Comparison of ENCODE assay signal across 22 cellular contexts in the genomic region with DNA sequence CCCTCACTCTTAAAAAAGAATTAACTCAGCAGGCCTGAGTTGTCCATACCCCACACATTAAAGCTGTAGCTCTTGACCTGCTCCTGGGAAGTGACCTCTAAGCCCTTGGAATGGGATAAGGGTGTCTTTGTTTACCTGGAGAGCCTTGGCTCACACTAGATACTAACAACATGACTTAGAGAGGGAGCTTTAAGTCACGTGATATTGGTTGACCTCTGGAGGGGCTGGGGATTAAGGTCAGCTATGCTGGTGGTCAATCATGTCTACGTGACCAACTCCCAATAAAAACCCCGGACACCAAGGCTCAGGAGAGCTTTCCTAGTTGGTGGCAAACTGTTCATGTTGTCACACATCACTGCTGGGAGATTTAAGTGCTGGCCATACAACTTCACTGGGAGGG. TPM values are rescaled to one million over a fixed set of nuclear protein-coding genes. Genes with fewer than 3 reads are reported as not detected.
DNase-seq lines count a peak whose midpoint lies in the region; ATAC-seq, FAIRE-seq and TF ChIP-seq lines count a peak whose summit lies in the region.
"Had no signal": no experiment of that assay in that cellular context is flagged by ENCODE, and none has a peak within 500 bp of the region (broad histone marks: within the 10 kb centered on the region; RNA-seq: fewer than 3 reads in every experiment).

No MANE protein-coding gene starts in this region.

- peaks cover 4% of the 10 kb centered on the region for H3K9me3 Mint-ChIP-seq in activated B cell treated with CpG ODN at 0.5 μM for 24 hours

- no peaks in the 10 kb centered on the region for H4K20me1 ChIP-seq in HepG2 (ENCODE audit: insufficient read depth, low read length)
- H4K20me1 ChIP-seq: BLaER1 had no signal

- H3K27me3 Mint-ChIP-seq in activated B cell treated with CpG ODN at 0.5 μM for 24 hours, result no peaks in the 10 kb centered on the region

- H3K4me1 ChIP-seq in HepG2 (ENCODE audit: insufficient read depth, low read length) (no peaks in the 10 kb centered on the region), right lobe of liver (peaks cover 0 to 6% (median 0%) of the 10 kb centered on the region in 4 donors)
- H3K4me1 ChIP-seq: A549 had no signal

- H3K4me1 Mint-ChIP-seq in activated B cell treated with CpG ODN at 0.5 μM for 24 hours, result peaks cover 30% of the 10 kb centered on the region

- TF ChIP-seq RAD21 in HepG2 (CRISPR knock-in tag; IDR thresholded peaks at IDR 0.05), result no peak

- POLR2A ChIA-PET in HepG2 (lab: Yijun Ruan, JAX), result no interaction called here
- POLR2A ChIA-PET in activated B cell treated with CpG ODN at 0.5 μM for 24 hours (lab: Charles Lee), result interaction anchor here (0.6 kb wide), 1 partner anchor 425 kb away, joined by 5 read pairs; no protein-coding TSS in a partner anchor

- CTCF ChIA-PET in HepG2 (lab: Yijun Ruan, JAX; ENCODE audit: low intra/inter-chr PET ratio, low total read pairs), result no interaction called here
- CTCF ChIA-PET in activated B cell treated with CpG ODN at 0.5 μM for 24 hours (lab: Charles Lee), result no interaction called here

- H3K4me3 ChIP-seq in HepG2 (replicated peaks in 1 of 3; ENCODE audit: insufficient read depth in 1 of 3, low read depth in 2 of 3, low read length in 3 of 3) (no peak overlapping the region), right lobe of liver (no peak overlapping the region)
- H3K4me3 ChIP-seq: A549, BLaER1 had no signal

- FAIRE-seq in HepG2 (lab: Jason Lieb, UNC), result no peak
- FAIRE-seq: A549, HTR-8/SVneo had no signal

- intact Hi-C loops in HepG2 (cut with micrococcal nuclease; ENCODE audit: unreplicated experiment), result no loop called here
- intact Hi-C loops in right lobe of liver (cut with DNase I), result no loop called here
- intact Hi-C loops in activated B cell treated with CpG ODN at 0.5 μM for 24 hours (cut with micrococcal nuclease), result no loop called here
- intact Hi-C loops in left ventricle myocardium superior (cut with micrococcal nuclease), result no loop called here

- TF ChIP-seq CTCF in HepG2 (CRISPR knock-in tag; IDR thresholded peaks at IDR 0.05), result no peak
- no peak for TF ChIP-seq CTCF in right lobe of liver (IDR thresholded peaks at IDR 0.05)
- TF ChIP-seq CTCF in activated B cell treated with CpG ODN at 0.5 μM for 24 hours (IDR thresholded peaks at IDR 0.05), result no peak

- H3K27ac ChIP-seq in HepG2 (ENCODE audit: extremely low read length, insufficient read depth, low read length) (no peak overlapping the region), right lobe of liver (no peak overlapping the region), caudate nucleus (ENCODE audit: low read depth, low read length) (peak overlapping the region; percentile 18)
- H3K27ac ChIP-seq: 22Rv1, A549, BLaER1 had no signal

- BruUV-seq in HepG2 (replicated peaks; lab: Mats Ljungman, UMichigan), result no TSS peak

- no peak overlapping the region for H3K4me3 Mint-ChIP-seq in activated B cell treated with CpG ODN at 0.5 μM for 24 hours
- H3K4me3 Mint-ChIP-seq: CD14-positive monocyte; CD4-positive, alpha-beta memory T cell; HFFc6 had no signal

- H3K4me2 ChIP-seq in HepG2 (ENCODE audit: low read depth, low read length), result no peak overlapping the region
- H3K4me2 ChIP-seq: A549, BLaER1 had no signal

- no peak for TF ChIP-seq POLR2A in HepG2 (IDR thresholded peaks at IDR 0.05; ENCODE audit: insufficient read depth in 1 of 2, low read depth in 2 of 2, low read length in 2 of 2)
- TF ChIP-seq POLR2A in right lobe of liver (IDR thresholded peaks at IDR 0.05), result no peak

- DNase-seq in HepG2 (ENCODE audit: low spot score) (no peak), right lobe of liver (no peak), activated B cell treated with CpG ODN at 0.5 μM for 24 hours (no peak), caudate nucleus (lab: John Stamatoyannopoulos, UW) (no peak), left ventricle myocardium superior (no peak), NCI-H1092 (lab: John Stamatoyannopoulos, UW) (no peak), NCI-H345 (lab: John Stamatoyannopoulos, UW) (no peak)
- DNase-seq: AML-193; CD4-positive, alpha-beta memory T cell; DMS153; DMS79; GF-D8; GOT3; H7; HFFc6 had no signal

- H3K9ac ChIP-seq in HepG2 (ENCODE audit: insufficient read depth, low read depth, low read length), result no peak overlapping the region
- H3K9ac ChIP-seq: BLaER1 had no signal

- no peaks in the 10 kb centered on the region for H3K79me2 ChIP-seq in HepG2 (ENCODE audit: insufficient read depth, low read length)

- no peaks in the 10 kb centered on the region for H3K27me3 ChIP-seq in HepG2 (ENCODE audit: control insufficient read depth in 1 of 2, insufficient read depth in 2 of 2, low read length in 2 of 2)
- no peaks in the 10 kb centered on the region for H3K27me3 ChIP-seq in right lobe of liver
- H3K27me3 ChIP-seq: BLaER1 had no signal

- 0% methylated on average over 1 of the region's 3 CpGs for WGBS in HepG2 (ENCODE audit: low lambda C conversion rate)
- no CpG with 5 or more reads among the region's 3 CpGs for WGBS in right lobe of liver (ENCODE audit: insufficient coverage, low coverage, low lambda C conversion rate, missing lambda C conversion rate)

- TF ChIP-seq EP300 in HepG2 (IDR thresholded peaks at IDR 0.05; ENCODE audit: low read depth in 2 of 2, low read length in 2 of 2) (no peak), HepG2 (CRISPR knock-in tag; IDR thresholded peaks at IDR 0.05; ENCODE audit: borderline replicate concordance) (no peak)

- H3K9me3 ChIP-seq in HepG2 (ENCODE audit: low read length) (no peaks in the 10 kb centered on the region), right lobe of liver (no peaks in the 10 kb centered on the region)
- H3K9me3 ChIP-seq: A549 had no signal

- in situ Hi-C loops in HepG2 (cut with HindIII; ENCODE audit: extremely low pct_ligation_motif_present, low pct_unique_long_range_greater_than_20kb), result no loop called here

- no peaks in the 10 kb centered on the region for H3K36me3 ChIP-seq in HepG2 (replicated peaks in 1 of 2; ENCODE audit: control insufficient read depth in 1 of 2, insufficient read depth in 2 of 2, low read length in 2 of 2)
- no peaks in the 10 kb centered on the region for H3K36me3 ChIP-seq in right lobe of liver
- H3K36me3 ChIP-seq: BLaER1 had no signal

- ATAC-seq in HepG2 (no peak), right lobe of liver (no peak), activated B cell treated with CpG ODN at 0.5 μM for 24 hours (ENCODE audit: low read depth) (no peak), left ventricle myocardium superior (no peak)
- ATAC-seq: A549, HCT116 had no signal

- H3K36me3 Mint-ChIP-seq in activated B cell treated with CpG ODN at 0.5 μM for 24 hours (ENCODE audit: low read depth), result no peaks in the 10 kb centered on the region
- H3K36me3 Mint-ChIP-seq: CD14-positive monocyte; CD4-positive, alpha-beta memory T cell had no signal

- H2AFZ ChIP-seq in HepG2 (ENCODE audit: low read length), result no peak overlapping the region

- H3K27ac Mint-ChIP-seq in activated B cell treated with CpG ODN at 0.5 μM for 24 hours, result peak overlapping the region; percentile 26
- H3K27ac Mint-ChIP-seq: CD4-positive, alpha-beta memory T cell; HFFc6 had no signal

TF ChIP-seq in HepG2, 621 proteins besides CTCF, POLR2A, EP300 and RAD21 (continues in another document):
- no peak for TF ChIP-seq ZNF496 (CRISPR knock-in tag; IDR thresholded peaks at IDR 0.05; ENCODE audit: insufficient replicate concordance)
- no peak for TF ChIP-seq KLF16 (CRISPR knock-in tag; IDR thresholded peaks at IDR 0.05)
- TF ChIP-seq SALL2 (CRISPR knock-in tag; IDR thresholded peaks at IDR 0.05), result no peak
- TF ChIP-seq USF2 (IDR thresholded peaks at IDR 0.05; ENCODE audit: low read depth, low read length), result peak; percentile 54; the same call in 1 of the 2 replicates
- no peak for TF ChIP-seq USF2 (CRISPR knock-in tag; IDR thresholded peaks at IDR 0.05; ENCODE audit: borderline replicate concordance)

RNA-seq across cellular contexts. Expression of gene NWD1, which starts 2.9 kb away (rescaled TPM):
- total RNA-seq in HepG2 (2016; rRNA removed; fragmentation: Illumina TruSeq; extraction: Trizol) (not detected in 2 replicates), right lobe of liver (under 1 TPM in 1 of 6 experiments, not detected in 5; 0.09 TPM), activated B cell treated with CpG ODN at 0.5 μM for 24 hours (0.02 and 0.04 TPM in 2 replicates), left ventricle myocardium superior (not detected)
- not detected in 2 replicates for total RNA-seq in HepG2 (2016; cell fraction: cytosol; rRNA removed; fragmentation: Illumina TruSeq; extraction: Trizol; ENCODE audit: low read depth)
- total RNA-seq in HepG2 (2016; cell fraction: insoluble cytoplasmic fraction; rRNA removed; fragmentation: Illumina TruSeq; extraction: Trizol), result not detected in 2 replicates
- not detected in 2 replicates for total RNA-seq in HepG2 (2016; cell fraction: membrane; rRNA removed; fragmentation: Illumina TruSeq; extraction: Trizol)
- not detected in 2 replicates for total RNA-seq in HepG2 (2016; cell fraction: nucleus; rRNA removed; fragmentation: Illumina TruSeq; extraction: Trizol)
- polyA plus RNA-seq in HepG2 (2011; rRNA removed), result not detected in 2 replicates
- polyA plus RNA-seq in HepG2 (2011; cell fraction: cytosol; rRNA removed), result under 0.01 TPM in 1 of 2 replicates, not detected in the other
- 0.02 and 0.03 TPM in 2 replicates for polyA plus RNA-seq in HepG2 (2011; cell fraction: nucleus; rRNA removed)
- not detected in 2 replicates for polyA plus RNA-seq in HepG2 (2012)
- polyA plus RNA-seq in HepG2 (2016; cell fraction: cytosol; fragmentation: Illumina TruSeq; extraction: Trizol; ENCODE audit: low read depth), result not detected in 2 replicates
- polyA plus RNA-seq in HepG2 (2016; cell fraction: insoluble cytoplasmic fraction; fragmentation: Illumina TruSeq; extraction: Trizol; ENCODE audit: low read depth), result not detected in 2 replicates
- not detected in 2 replicates for polyA plus RNA-seq in HepG2 (2016; cell fraction: membrane; fragmentation: Illumina TruSeq; extraction: Trizol; ENCODE audit: low read depth)
- polyA plus RNA-seq in HepG2 (2016; cell fraction: nucleus; fragmentation: Illumina TruSeq; extraction: Trizol; ENCODE audit: insufficient read depth, low read depth), result not detected in 2 replicates
- 0.04 and 0.61 TPM in 2 replicates for polyA minus RNA-seq in HepG2 (2011; rRNA and poly(A)+ RNA removed; ENCODE audit: low replicate concordance)
- polyA minus RNA-seq in HepG2 (2011; cell fraction: cytosol; rRNA and poly(A)+ RNA removed), result not detected in 2 replicates
- polyA minus RNA-seq in HepG2 (2011; cell fraction: nucleus; rRNA and poly(A)+ RNA removed), result not detected in 2 replicates
- total RNA-seq: CD4-positive, alpha-beta memory T cell; Daoy; H7; HFFc6 had no signal
- polyA plus RNA-seq: A549; CD4-positive, alpha-beta memory T cell had no signal
